In genomic region chr18:9901377-9901776, GRCh38 we compare ENCODE assay signal across 1 cellular context.
TF ChIP-seq lines count a peak whose summit lies in the region.

No MANE protein-coding gene starts in this region.

TF ChIP-seq in K562, 482 proteins besides CTCF, POLR2A, EP300 and RAD21:
- TF ChIP-seq NFIC (IDR thresholded peaks at IDR 0.05) (peak; percentile 46), ZNF384 (IDR thresholded peaks at IDR 0.05; ENCODE audit: low read depth, low read length) (peak; percentile 62), SMARCE1 (IDR thresholded peaks at IDR 0.05) (no peak), CREM (IDR thresholded peaks at IDR 0.05; ENCODE audit: low read depth) (no peak), BCLAF1 (IDR thresholded peaks at IDR 0.05; ENCODE audit: borderline replicate concordance in 1 of 2, control insufficient read depth in 1 of 2, low read depth in 2 of 2, low read length in 1 of 2) (no peak), ARNT (IDR thresholded peaks at IDR 0.05) (no peak), CC2D1A (IDR thresholded peaks at IDR 0.05) (no peak), MAX (CRISPR knock-in tag; IDR thresholded peaks at IDR 0.05) (no peak), U2AF1 (optimal IDR thresholded peaks at IDR 0.05; ENCODE audit: low read depth, low read length) (no peak), ZNF445 (CRISPR knock-in tag; IDR thresholded peaks at IDR 0.05; ENCODE audit: low read depth) (no peak), ZNF717 (CRISPR knock-in tag; IDR thresholded peaks at IDR 0.05) (no peak), NR1H2 (CRISPR knock-in tag; IDR thresholded peaks at IDR 0.05) (no peak)
- TF ChIP-seq, protein P1, sequence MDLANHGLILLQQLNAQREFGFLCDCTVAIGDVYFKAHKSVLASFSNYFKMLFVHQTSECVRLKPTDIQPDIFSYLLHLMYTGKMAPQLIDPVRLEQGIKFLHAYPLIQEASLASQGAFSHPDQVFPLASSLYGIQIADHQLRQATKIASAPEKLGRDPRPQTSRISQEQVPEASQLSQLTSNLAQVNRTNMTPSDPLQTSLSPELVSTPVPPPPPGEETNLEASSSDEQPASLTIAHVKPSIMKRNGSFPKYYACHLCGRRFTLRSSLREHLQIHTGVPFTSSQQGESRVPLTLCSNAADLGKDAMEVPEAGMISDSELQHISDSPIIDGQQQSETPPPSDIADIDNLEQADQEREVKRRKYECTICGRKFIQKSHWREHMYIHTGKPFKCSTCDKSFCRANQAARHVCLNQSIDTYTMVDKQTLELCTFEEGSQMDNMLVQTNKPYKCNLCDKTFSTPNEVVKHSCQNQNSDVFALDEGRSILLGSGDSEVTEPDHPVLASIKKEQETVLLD (IDR thresholded peaks at IDR 0.05): no peak
